Comparison of ENCODE assay signal across 1 cellular context in the genomic region with DNA sequence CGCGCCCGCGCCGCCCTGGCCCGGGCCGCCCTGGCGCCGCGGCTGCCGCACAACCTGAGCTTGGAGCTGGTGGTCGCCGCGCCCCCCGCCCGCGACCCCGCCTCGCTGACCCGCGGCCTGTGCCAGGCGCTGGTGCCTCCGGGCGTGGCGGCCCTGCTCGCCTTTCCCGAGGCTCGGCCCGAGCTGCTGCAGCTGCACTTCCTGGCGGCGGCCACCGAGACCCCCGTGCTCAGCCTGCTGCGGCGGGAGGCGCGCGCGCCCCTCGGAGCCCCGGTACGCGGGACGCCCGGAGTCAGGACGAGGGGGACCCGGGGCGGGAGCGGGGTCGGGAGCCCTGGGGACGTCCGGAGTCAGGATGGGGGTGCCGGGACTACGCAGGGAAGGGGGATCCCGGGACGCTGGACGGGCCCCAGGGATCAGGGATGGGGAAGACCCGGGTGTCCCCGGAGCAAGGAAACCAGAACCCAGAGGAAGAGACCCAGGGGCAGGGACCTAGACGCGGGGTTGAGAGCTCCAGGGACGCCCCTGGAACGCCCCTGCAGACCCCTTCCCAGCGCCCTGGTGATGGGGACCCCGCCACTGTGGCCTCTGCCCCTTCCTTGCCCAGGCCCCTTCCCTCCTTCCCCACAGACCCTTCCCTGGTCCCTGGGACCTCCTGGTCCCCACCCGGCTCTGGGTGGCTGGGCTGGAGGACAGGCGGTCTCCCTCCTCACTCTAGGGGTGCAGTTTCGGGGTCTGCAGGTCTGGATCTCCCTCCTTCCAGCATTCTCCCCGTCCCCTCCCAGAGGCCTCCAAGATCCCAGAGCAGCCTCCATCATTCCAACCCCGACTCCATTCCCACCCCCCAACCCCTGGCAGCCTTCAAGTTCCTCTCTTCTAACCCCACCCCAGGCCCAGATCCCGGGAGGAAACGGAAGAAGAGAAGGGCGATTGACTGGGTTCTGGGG.
TF ChIP-seq lines count a peak whose summit lies in the region.

No MANE protein-coding gene starts in this region.

TF ChIP-seq in endothelial cell of umbilical vein, 7 proteins besides CTCF, POLR2A, EP300 and RAD21:
- TF ChIP-seq POLR2AphosphoS5 (IDR thresholded peaks at IDR 0.05; ENCODE audit: insufficient read depth, low read depth, low read length): no peak
- TF ChIP-seq MYC (IDR thresholded peaks at IDR 0.05; ENCODE audit: low read depth, low read length): no peak
- peak; percentile 55 for TF ChIP-seq EZH2 (IDR thresholded peaks at IDR 0.05; ENCODE audit: borderline replicate concordance, low read depth, low read length, severe bottlenecking)
- no peak for TF ChIP-seq GATA2 (IDR thresholded peaks at IDR 0.05; ENCODE audit: insufficient read depth, insufficient read length, low read depth, low read length)
- TF ChIP-seq FOS (IDR thresholded peaks at IDR 0.05; ENCODE audit: borderline replicate concordance, insufficient read depth, low read length): no peak
